23 cellular contexts compared by ENCODE assay signal in genomic region chr3:178498866-178499265, GRCh38. TPM values are rescaled to one million over a fixed set of nuclear protein-coding genes. Genes with fewer than 3 reads are reported as not detected.
"Had no signal": no experiment of that assay in that cellular context is flagged by ENCODE, and none has a peak within 500 bp of the region (broad histone marks: within the 10 kb centered on the region; RNA-seq: fewer than 3 reads in every experiment).

No MANE protein-coding gene starts in this region.

- H3K9me3 ChIP-seq: gastrocnemius medialis, lower lobe of right lung, thyroid gland, vagina had no signal

- H3K27me3 ChIP-seq: gastrocnemius medialis, stomach, thyroid gland, vagina had no signal

- H3K36me3 ChIP-seq: gastrocnemius medialis, lower lobe of right lung, stomach, thyroid gland, vagina had no signal

- H3K9ac ChIP-seq: parathyroid adenoma had no signal

- H3K79me2 ChIP-seq: parathyroid adenoma had no signal

- H3K4me3 ChIP-seq: coronary artery, gastrocnemius medialis, lower lobe of right lung, stomach, thyroid gland, vagina had no signal

- H3K27ac ChIP-seq: coronary artery, gastrocnemius medialis, lower lobe of right lung, parathyroid adenoma, stomach, thyroid gland, vagina had no signal

- DNase-seq: dermis blood vessel endothelial cell; foreskin fibroblast; gastrocnemius medialis; head of caudate nucleus; left ventricle myocardium superior; lower lobe of right lung; natural killer cell; occipital lobe; stimulated activated CD4-positive, alpha-beta T cell treated with anti-CD3 and anti-CD28 coated beads, Interleukin-2, amount 100 ng/mL, for 24 hours; stimulated activated CD4-positive, alpha-beta T cell treated with anti-CD3 and anti-CD28 coated beads, Interleukin-4, amount 100 ng/mL, for 24 hours; stimulated activated naive CD4-positive, alpha-beta T cell treated with Interleukin-2 at 50 U/mL for 16 hours; stomach; thyroid gland; trophoblast cell had no signal

- ATAC-seq: gastrocnemius medialis; left ventricle myocardium superior; lower lobe of right lung; natural killer cell; sciatic nerve; stimulated activated effector memory CD8-positive, alpha-beta T cell treated with anti-CD3 and anti-CD28 coated beads, Interleukin-12 subunit alpha, Interleukin-12 subunit beta, amount 100 ng/mL, for 72 hours had no signal

- H2AFZ ChIP-seq: parathyroid adenoma had no signal

- H3K4me1 ChIP-seq: gastrocnemius medialis, lower lobe of right lung, parathyroid adenoma, stomach, thyroid gland, vagina had no signal

RNA-seq across cellular contexts. Expression of gene KCNMB2, which starts 37.4 kb away (rescaled TPM):
- total RNA-seq: dermis blood vessel endothelial cell, gastrocnemius medialis, mononuclear cell, natural killer cell, progenitor cell of endocrine pancreas, sciatic nerve, subcutaneous adipose tissue, ureter had no signal
